1 cellular context compared by ENCODE assay signal in the genomic region with DNA sequence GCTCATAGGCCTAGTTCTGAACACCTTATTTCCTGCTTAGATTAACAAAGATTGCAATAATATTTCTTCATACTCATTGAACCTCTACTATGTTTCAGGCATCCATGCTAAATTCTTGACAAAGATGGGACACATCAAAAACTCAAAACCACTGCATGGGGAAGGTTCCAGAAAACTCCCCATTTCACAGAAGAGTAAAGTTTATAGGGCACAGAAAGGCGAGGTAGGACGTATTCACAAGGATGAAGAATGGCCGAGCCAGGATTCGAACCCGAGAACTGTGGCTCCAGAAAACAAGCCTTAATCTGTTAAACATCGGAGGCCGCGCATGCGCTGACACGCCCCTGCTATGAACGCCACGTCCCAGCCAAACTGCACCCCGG.
TF ChIP-seq lines count a peak whose summit lies in the region.

No MANE protein-coding gene starts in this region.

TF ChIP-seq in GM12878, 131 proteins besides CTCF, POLR2A, EP300 and RAD21 (continued from another document):
- TF ChIP-seq, protein P1, sequence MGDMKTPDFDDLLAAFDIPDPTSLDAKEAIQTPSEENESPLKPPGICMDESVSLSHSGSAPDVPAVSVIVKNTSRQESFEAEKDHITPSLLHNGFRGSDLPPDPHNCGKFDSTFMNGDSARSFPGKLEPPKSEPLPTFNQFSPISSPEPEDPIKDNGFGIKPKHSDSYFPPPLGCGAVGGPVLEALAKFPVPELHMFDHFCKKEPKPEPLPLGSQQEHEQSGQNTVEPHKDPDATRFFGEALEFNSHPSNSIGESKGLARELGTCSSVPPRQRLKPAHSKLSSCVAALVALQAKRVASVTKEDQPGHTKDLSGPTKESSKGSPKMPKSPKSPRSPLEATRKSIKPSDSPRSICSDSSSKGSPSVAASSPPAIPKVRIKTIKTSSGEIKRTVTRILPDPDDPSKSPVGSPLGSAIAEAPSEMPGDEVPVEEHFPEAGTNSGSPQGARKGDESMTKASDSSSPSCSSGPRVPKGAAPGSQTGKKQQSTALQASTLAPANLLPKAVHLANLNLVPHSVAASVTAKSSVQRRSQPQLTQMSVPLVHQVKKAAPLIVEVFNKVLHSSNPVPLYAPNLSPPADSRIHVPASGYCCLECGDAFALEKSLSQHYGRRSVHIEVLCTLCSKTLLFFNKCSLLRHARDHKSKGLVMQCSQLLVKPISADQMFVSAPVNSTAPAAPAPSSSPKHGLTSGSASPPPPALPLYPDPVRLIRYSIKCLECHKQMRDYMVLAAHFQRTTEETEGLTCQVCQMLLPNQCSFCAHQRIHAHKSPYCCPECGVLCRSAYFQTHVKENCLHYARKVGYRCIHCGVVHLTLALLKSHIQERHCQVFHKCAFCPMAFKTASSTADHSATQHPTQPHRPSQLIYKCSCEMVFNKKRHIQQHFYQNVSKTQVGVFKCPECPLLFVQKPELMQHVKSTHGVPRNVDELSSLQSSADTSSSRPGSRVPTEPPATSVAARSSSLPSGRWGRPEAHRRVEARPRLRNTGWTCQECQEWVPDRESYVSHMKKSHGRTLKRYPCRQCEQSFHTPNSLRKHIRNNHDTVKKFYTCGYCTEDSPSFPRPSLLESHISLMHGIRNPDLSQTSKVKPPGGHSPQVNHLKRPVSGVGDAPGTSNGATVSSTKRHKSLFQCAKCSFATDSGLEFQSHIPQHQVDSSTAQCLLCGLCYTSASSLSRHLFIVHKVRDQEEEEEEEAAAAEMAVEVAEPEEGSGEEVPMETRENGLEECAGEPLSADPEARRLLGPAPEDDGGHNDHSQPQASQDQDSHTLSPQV (IDR thresholded peaks at IDR 0.05) = no peak
- no peak for TF ChIP-seq TAF1 (IDR thresholded peaks at IDR 0.05; ENCODE audit: borderline replicate concordance, low read depth, low read length)
